Comparison of ENCODE assay signal across 1 cellular context in genomic region chr2:185738679-185739472, GRCh38.
TF ChIP-seq lines count a peak whose summit lies in the region.

TSS of gene FSIP2 (plus strand) at chr2:185738804. CDS start at chr2:185738895, 91 bp downstream.

TF ChIP-seq in HepG2, 621 proteins besides CTCF, POLR2A, EP300 and RAD21 (continued from another document):
- no peak for TF ChIP-seq ZHX2 (IDR thresholded peaks at IDR 0.05; ENCODE audit: low read depth)
- TF ChIP-seq ZHX2 (CRISPR knock-in tag; IDR thresholded peaks at IDR 0.05; ENCODE audit: borderline replicate concordance) = no peak
- TF ChIP-seq SETDB1 (CRISPR knock-in tag; IDR thresholded peaks at IDR 0.05; ENCODE audit: borderline replicate concordance) = no peak
- TF ChIP-seq ELF3 (CRISPR knock-in tag; IDR thresholded peaks at IDR 0.05) = no peak
- TF ChIP-seq ZNF577 (CRISPR knock-in tag; IDR thresholded peaks at IDR 0.05; ENCODE audit: borderline replicate concordance, low read depth) = no peak
- TF ChIP-seq KDM5A (IDR thresholded peaks at IDR 0.05; ENCODE audit: borderline replicate concordance, low read length) = no peak
- TF ChIP-seq ZSCAN21 (CRISPR knock-in tag; IDR thresholded peaks at IDR 0.05; ENCODE audit: borderline replicate concordance) = no peak; the same call in 1 of the 2 replicates
- TF ChIP-seq YY1 (IDR thresholded peaks at IDR 0.05; ENCODE audit: insufficient read depth, insufficient replicate concordance, low read depth, low read length) = peak; percentile 69
- TF ChIP-seq SALL2 (CRISPR knock-in tag; IDR thresholded peaks at IDR 0.05) = peak; percentile 14; the same call in 1 of the 2 replicates
- TF ChIP-seq POGK (CRISPR knock-in tag; conservative IDR thresholded peaks at IDR 0.05) = peak; percentile 65; the same call in 1 of the 2 replicates
- no peak for TF ChIP-seq ZNF280B (CRISPR knock-in tag; IDR thresholded peaks at IDR 0.05; ENCODE audit: borderline replicate concordance)
- TF ChIP-seq SNAPC5 (CRISPR knock-in tag; IDR thresholded peaks at IDR 0.05; ENCODE audit: borderline replicate concordance) = no peak
- TF ChIP-seq ZNF350 (CRISPR knock-in tag; IDR thresholded peaks at IDR 0.05; ENCODE audit: borderline replicate concordance, low read depth) = peak; percentile 41; the same call in 1 of the 2 replicates
- TF ChIP-seq REPIN1 (CRISPR knock-in tag; IDR thresholded peaks at IDR 0.05; ENCODE audit: borderline replicate concordance, low read depth) = peak; percentile 82; the same call in 1 of the 2 replicates
- TF ChIP-seq ZNF597 (CRISPR knock-in tag; IDR thresholded peaks at IDR 0.05) = no peak
- no peak for TF ChIP-seq ZNF281 (CRISPR knock-in tag; IDR thresholded peaks at IDR 0.05; ENCODE audit: borderline replicate concordance)
- TF ChIP-seq NFKB2 (CRISPR knock-in tag; IDR thresholded peaks at IDR 0.05; ENCODE audit: borderline replicate concordance) = peak; percentile 66; the same call in 1 of the 2 replicates
- TF ChIP-seq SALL1 (CRISPR knock-in tag; IDR thresholded peaks at IDR 0.05) = peak; percentile 65
- TF ChIP-seq RFXANK (CRISPR knock-in tag; IDR thresholded peaks at IDR 0.05) = no peak
